In genomic region chr4:139492429-139492828, GRCh38 we compare ENCODE assay signal across 26 cellular contexts.
"Had no signal": no experiment of that assay in that cellular context is flagged by ENCODE, and none has a peak within 500 bp of the region (broad histone marks: within the 10 kb centered on the region; RNA-seq: fewer than 3 reads in every experiment).

No MANE protein-coding gene starts in this region.

- ATAC-seq: activated naive CD4-positive, alpha-beta T cell treated with anti-CD3 and anti-CD28 coated beads, Interleukin-2, amount 50 U/mL, for 72 hours; activated T-cell treated with anti-CD3 and anti-CD28 coated beads, Interleukin-2, amount 50 U/mL, for 72 hours; effector memory CD8-positive, alpha-beta T cell; gastroesophageal sphincter had no signal

- H3K27ac ChIP-seq: breast epithelium, coronary artery, gastroesophageal sphincter, hepatocyte, neutrophil, right lobe of liver, thoracic aorta had no signal

- H3K79me2 ChIP-seq: hepatocyte had no signal

- H3K4me3 ChIP-seq: breast epithelium, coronary artery, gastroesophageal sphincter, hepatocyte, left ventricle myocardium inferior, lung, right lobe of liver, thoracic aorta had no signal

- H3K36me3 Mint-ChIP-seq: activated naive CD4-positive, alpha-beta T cell treated with anti-CD3 and anti-CD28 coated beads, Interleukin-2, amount 50 U/mL, for 72 hours had no signal

- H2AFZ ChIP-seq: hepatocyte had no signal

- H3K4me1 Mint-ChIP-seq: central memory CD8-positive, alpha-beta T cell had no signal

- H3K27me3 Mint-ChIP-seq: central memory CD8-positive, alpha-beta T cell; effector memory CD8-positive, alpha-beta T cell; stimulated activated naive CD8-positive, alpha-beta T cell treated with anti-CD3 and anti-CD28 coated beads, Interleukin-15, Interleukin-2, amounts not matched to agents 100 ng/mL and 50 ng/mL, for 24 hours had no signal

- H3K4me2 ChIP-seq: hepatocyte had no signal

- H3K27ac Mint-ChIP-seq: activated T-cell treated with anti-CD3 and anti-CD28 coated beads, Interleukin-2, amount 50 U/mL, for 72 hours; effector memory CD8-positive, alpha-beta T cell; nephron; stimulated activated naive CD8-positive, alpha-beta T cell treated with anti-CD3 and anti-CD28 coated beads, Interleukin-15, Interleukin-2, amounts not matched to agents 100 ng/mL and 50 ng/mL, for 24 hours; T-helper 2 cell treated with Interferon-gamma antibody and Interleukin-4, amounts not matched to agents 5 μg/mL and 100 μg/mL, for 36 hours had no signal

- H3K9me3 Mint-ChIP-seq: activated naive CD4-positive, alpha-beta T cell treated with anti-CD3 and anti-CD28 coated beads, Interleukin-2, amount 50 U/mL, for 72 hours; activated T-cell treated with anti-CD3 and anti-CD28 coated beads, Interleukin-2, amount 50 U/mL, for 72 hours; central memory CD8-positive, alpha-beta T cell; effector memory CD8-positive, alpha-beta T cell; nephron; stimulated activated naive CD8-positive, alpha-beta T cell treated with anti-CD3 and anti-CD28 coated beads, Interleukin-15, Interleukin-2, amounts not matched to agents 100 ng/mL and 50 ng/mL, for 24 hours; T-helper 2 cell treated with Interferon-gamma antibody and Interleukin-4, amounts not matched to agents 5 μg/mL and 100 μg/mL, for 36 hours had no signal

- DNase-seq: activated CD4-positive, alpha-beta T cell treated with anti-CD3 and anti-CD28 coated beads for 4 hours; activated CD4-positive, alpha-beta T cell treated with anti-CD3 and anti-CD28 coated beads, Interleukin-2, amount 50 U/mL, for 4 hours; activated naive CD4-positive, alpha-beta T cell; activated T-cell treated with anti-CD3 and anti-CD28 coated beads for 4 hours; activated T-cell treated with anti-CD3 and anti-CD28 coated beads, Interleukin-2, amount 50 U/mL, for 72 hours; effector memory CD8-positive, alpha-beta T cell; islet precursor cell; left ventricle myocardium inferior; stimulated activated CD4-positive, alpha-beta T cell treated with anti-CD3 and anti-CD28 coated beads, Interleukin-4, amount 100 ng/mL, for 1 hour; T-helper 1 cell; trophoblast cell had no signal

- H3K4me1 ChIP-seq: breast epithelium had no signal

- H3K9me3 ChIP-seq: breast epithelium, gastroesophageal sphincter, left ventricle myocardium inferior, neutrophil, right lobe of liver, thoracic aorta had no signal

- H3K4me3 Mint-ChIP-seq: activated T-cell treated with anti-CD3 and anti-CD28 coated beads, Interleukin-2, amount 50 U/mL, for 72 hours; central memory CD8-positive, alpha-beta T cell; effector memory CD8-positive, alpha-beta T cell; nephron; stimulated activated naive CD8-positive, alpha-beta T cell treated with anti-CD3 and anti-CD28 coated beads, Interleukin-15, Interleukin-2, amounts not matched to agents 100 ng/mL and 50 ng/mL, for 24 hours; T-helper 2 cell treated with Interferon-gamma antibody and Interleukin-4, amounts not matched to agents 5 μg/mL and 100 μg/mL, for 36 hours had no signal

- FAIRE-seq: endothelial cell of umbilical vein, urothelium cell line had no signal

- H3K27me3 ChIP-seq: breast epithelium, gastroesophageal sphincter, hepatocyte, neutrophil, right lobe of liver had no signal

- H3K36me3 ChIP-seq: breast epithelium, gastroesophageal sphincter, left ventricle myocardium inferior, neutrophil, right lobe of liver, thoracic aorta had no signal
